Comparison of ENCODE assay signal across 9 cellular contexts in the genomic region with DNA sequence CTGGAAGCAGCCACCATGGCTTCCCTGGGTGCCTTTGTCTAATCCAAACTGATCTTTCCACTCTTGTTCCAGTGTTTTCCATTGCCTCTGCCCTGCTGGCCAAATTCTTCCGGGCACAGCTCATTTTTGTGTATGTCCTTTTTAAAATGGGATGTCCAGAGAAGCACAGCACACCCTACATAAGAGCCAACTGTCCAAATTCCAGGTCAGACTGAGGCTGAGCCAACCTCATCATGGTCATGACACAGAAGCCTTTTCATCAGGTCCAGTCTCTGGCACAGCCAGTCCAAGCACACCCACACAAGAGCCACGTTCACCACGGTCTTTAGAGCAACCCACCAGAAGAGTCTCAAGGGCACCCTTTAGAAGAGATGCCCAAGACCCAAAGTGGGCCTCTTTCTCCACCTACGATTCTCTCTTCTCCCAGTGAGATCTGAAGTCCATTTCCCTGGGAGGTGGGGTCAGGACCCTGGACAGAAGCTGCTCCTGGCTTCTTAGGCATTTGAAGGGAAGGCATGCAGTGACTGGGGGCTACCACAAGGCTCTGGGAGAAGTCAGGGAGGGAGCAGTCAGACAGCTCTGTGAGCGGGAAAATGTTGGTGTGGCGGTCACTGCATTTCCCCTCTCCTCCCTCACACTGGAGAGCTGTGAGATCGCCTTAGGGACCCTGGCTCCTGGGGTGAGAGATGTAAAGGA.
DNase-seq lines count a peak whose midpoint lies in the region; ATAC-seq lines count a peak whose summit lies in the region.
"Had no signal": no experiment of that assay in that cellular context is flagged by ENCODE, and none has a peak within 500 bp of the region (broad histone marks: within the 10 kb centered on the region; RNA-seq: fewer than 3 reads in every experiment).

No MANE protein-coding gene starts in this region.

- DNase-seq in COLO829 (ENCODE audit: low spot score) = peak; percentile 53
- peak; percentile 63 for DNase-seq in HuH-7 (ENCODE audit: low spot score)
- DNase-seq in amniotic epithelial cell (ENCODE audit: low read depth) = peak; percentile 45
- DNase-seq in iris pigment epithelial cell (ENCODE audit: low read depth) = peak; percentile 38
- no peak for DNase-seq in COR-L47 (lab: John Stamatoyannopoulos, UW)
- no peak for DNase-seq in NCI-H1105 treated with DMSO at 0.1 percent for 48 hours (lab: John Stamatoyannopoulos, UW)
- DNase-seq: DMS153 had no signal

- ATAC-seq in GM21526 (IDR thresholded peaks at IDR 0.05; ENCODE audit: low FRiP score, unreplicated experiment) (no peak), HG03378 (IDR thresholded peaks at IDR 0.05; ENCODE audit: unreplicated experiment) (no peak)

Comparison
In these comparisons a context has a peak if more than half of its experiments do, and no peak if none do; other contexts are left out.
1. DNase-seq: peak in COLO829 (single experiment), HuH-7 (single experiment), amniotic epithelial cell (single experiment) and iris pigment epithelial cell (single experiment); none in COR-L47 (single experiment) and NCI-H1105 treated with DMSO at 0.1 percent for 48 hours (single experiment).